Comparison of ENCODE assay signal across 1 cellular context in genomic region chr11:75214411-75214821, GRCh38.
TF ChIP-seq lines count a peak whose summit lies in the region.

No MANE protein-coding gene starts in this region.

TF ChIP-seq in WTC11, 78 proteins besides CTCF, POLR2A, EP300 and RAD21 (continued from another document):
- peak; percentile 96 for TF ChIP-seq ARID4B (CRISPR knock-in tag; IDR thresholded peaks at IDR 0.05; ENCODE audit: borderline replicate concordance)
- no peak for TF ChIP-seq NR3C1 (CRISPR knock-in tag; conservative IDR thresholded peaks at IDR 0.05; ENCODE audit: low read depth)
- TF ChIP-seq ZNF671 (CRISPR knock-in tag; IDR thresholded peaks at IDR 0.05): no peak
- TF ChIP-seq ZBTB21 (CRISPR knock-in tag; IDR thresholded peaks at IDR 0.05; ENCODE audit: borderline replicate concordance): 0 out of 2 replicates have a peak, but pooled peaks have one; percentile 41
- no peak for TF ChIP-seq KAT7 (CRISPR knock-in tag; IDR thresholded peaks at IDR 0.05; ENCODE audit: borderline replicate concordance)
- peak; percentile 94 for TF ChIP-seq ETV6 (CRISPR knock-in tag; IDR thresholded peaks at IDR 0.05)
- TF ChIP-seq PREB (CRISPR knock-in tag; IDR thresholded peaks at IDR 0.05; ENCODE audit: borderline replicate concordance): 0 out of 2 replicates have a peak, but pooled peaks have one; percentile 84
- no peak for TF ChIP-seq ZNF512 (CRISPR knock-in tag; IDR thresholded peaks at IDR 0.05; ENCODE audit: borderline replicate concordance)
- TF ChIP-seq FOXK1 (CRISPR knock-in tag; IDR thresholded peaks at IDR 0.05): peak; percentile 87; the same call in 1 of the 2 replicates
